ENCODE assay signal across 11 cellular contexts in the genomic region with DNA sequence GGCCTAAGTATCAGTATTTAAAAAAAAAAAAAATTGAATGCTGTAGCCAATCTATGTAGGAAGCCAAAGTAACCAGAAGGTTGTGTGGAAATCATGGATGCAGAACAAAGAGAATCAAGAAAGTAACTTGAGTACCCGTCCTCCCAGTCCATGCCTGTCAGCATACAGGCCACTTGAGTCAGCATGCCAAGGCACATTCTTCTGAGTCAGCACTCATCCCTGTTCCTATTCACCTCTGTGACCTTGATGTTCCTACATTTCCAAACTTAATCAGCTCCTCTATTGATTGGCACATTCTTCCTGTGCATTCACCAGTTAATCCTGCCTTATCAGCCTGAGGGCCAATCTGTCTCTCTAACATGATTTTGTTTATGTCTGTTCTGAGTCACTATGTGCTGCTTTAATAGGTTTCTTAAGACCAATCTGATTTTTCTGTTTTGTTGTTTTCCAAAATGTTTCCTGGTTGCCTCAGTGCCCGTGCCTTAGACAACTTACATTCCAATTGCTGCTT.
DNase-seq lines count a peak whose midpoint lies in the region; ATAC-seq, FAIRE-seq and TF ChIP-seq lines count a peak whose summit lies in the region.
"Had no signal": no experiment of that assay in that cellular context is flagged by ENCODE, and none has a peak within 500 bp of the region (broad histone marks: within the 10 kb centered on the region; RNA-seq: fewer than 3 reads in every experiment).

No MANE protein-coding gene starts in this region.

- no peak overlapping the region for H4K8ac ChIP-seq in mesendoderm (ENCODE audit: low read depth, low read length)

- peak; percentile 65 for FAIRE-seq in K562 (lab: Jason Lieb, UNC)

- no peaks in the 10 kb centered on the region for H3K4me1 ChIP-seq in K562 (replicated peaks in 1 of 2; ENCODE audit: control insufficient read depth in 2 of 2, insufficient read depth in 2 of 2, low read length in 2 of 2)
- no peaks in the 10 kb centered on the region for H3K4me1 ChIP-seq in mesendoderm (ENCODE audit: control insufficient read depth, low read depth, low read length)
- H3K4me1 ChIP-seq in esophagus squamous epithelium: peaks cover 0 to 21% (median 0%) of the 10 kb centered on the region in 3 donors

- H3K9me3 ChIP-seq in MG63: no peaks in the 10 kb centered on the region
- H3K9me3 ChIP-seq in K562 (replicated peaks; ENCODE audit: control insufficient read depth, insufficient read depth, low read depth, low read length): no peaks in the 10 kb centered on the region
- H3K9me3 ChIP-seq in esophagus squamous epithelium: no peaks in the 10 kb centered on the region

- no peak for TF ChIP-seq POLR2A in K562 (conservative IDR thresholded peaks at IDR 0.05)
- TF ChIP-seq POLR2A in esophagus squamous epithelium (IDR thresholded peaks at IDR 0.05): no peak

- H3K23ac ChIP-seq in mesendoderm (ENCODE audit: low read length): no peak overlapping the region

- no peaks in the 10 kb centered on the region for H3K9me3 Mint-ChIP-seq in activated T-helper 17 cell treated with anti-CD3 and anti-CD28 coated beads, Interleukin-2, amount 50 U/mL, for 72 hours
- H3K9me3 Mint-ChIP-seq in activated CD4-positive, alpha-beta T cell treated with anti-CD3 and anti-CD28 coated beads for 36 hours (ENCODE audit: low read depth): no peaks in the 10 kb centered on the region

- H3K36me3 ChIP-seq in BJ (ENCODE audit: control insufficient read depth, insufficient read depth, low read length) (no peaks in the 10 kb centered on the region), MG63 (no peaks in the 10 kb centered on the region; the same call in 1 of the 2 replicates), K562 (ENCODE audit: control insufficient read depth, insufficient read depth, low read length) (no peaks in the 10 kb centered on the region), mesendoderm (ENCODE audit: control insufficient read depth, insufficient read depth, low read length) (no peaks in the 10 kb centered on the region), esophagus squamous epithelium (no peaks in the 10 kb centered on the region)

- H3K4me2 ChIP-seq in K562 (ENCODE audit: insufficient read depth, low read length): no peak overlapping the region
- no peak overlapping the region for H3K4me2 ChIP-seq in mesendoderm (ENCODE audit: low read length)

- H3K27ac Mint-ChIP-seq in activated T-helper 17 cell treated with anti-CD3 and anti-CD28 coated beads, Interleukin-2, amount 50 U/mL, for 72 hours: no peak overlapping the region
- no peak overlapping the region for H3K27ac Mint-ChIP-seq in activated CD4-positive, alpha-beta T cell treated with anti-CD3 and anti-CD28 coated beads for 36 hours

- H2BK15ac ChIP-seq in mesendoderm (replicated peaks; ENCODE audit: low read depth): no peak overlapping the region

- no peak for TF ChIP-seq RAD21 in K562 (CRISPR knock-in tag; conservative IDR thresholded peaks at IDR 0.05 in 1 of 2, IDR thresholded peaks at IDR 0.05 in 1 of 2)

- TF ChIP-seq EP300 in K562 (IDR thresholded peaks at IDR 0.05; ENCODE audit: low read length): no peak

- in situ Hi-C loops in K562 (cut with MboI): no loop called here

- H3K79me1 ChIP-seq in mesendoderm (ENCODE audit: low read length): no peaks in the 10 kb centered on the region

- no TSS peak for BruUV-seq in K562 (replicated peaks; lab: Mats Ljungman, UMichigan)

- H2AFZ ChIP-seq in K562 (ENCODE audit: low read depth, low read length): no peak overlapping the region

- no peaks in the 10 kb centered on the region for H4K20me1 ChIP-seq in K562 (replicated peaks; ENCODE audit: control insufficient read depth, insufficient read depth, low read length)

- CTCF ChIA-PET in BJ (lab: Yijun Ruan, JAX): no interaction called here
- CTCF ChIA-PET in K562 (lab: Yijun Ruan, JAX; ENCODE audit: low intra/inter-chr PET ratio): no interaction called here
- CTCF ChIA-PET in activated CD4-positive, alpha-beta T cell treated with anti-CD3 and anti-CD28 coated beads for 36 hours (lab: Charles Lee): no interaction called here

- H3K56ac ChIP-seq in mesendoderm (ENCODE audit: low read length): no peak overlapping the region

- no peak for ATAC-seq in K562
- ATAC-seq in activated T-helper 17 cell treated with anti-CD3 and anti-CD28 coated beads, Interleukin-2, amount 50 U/mL, for 72 hours (replicated peaks): no peak
- ATAC-seq in activated CD4-positive, alpha-beta T cell treated with anti-CD3 and anti-CD28 coated beads for 36 hours: no peak

- no peak overlapping the region for H3K27ac ChIP-seq in K562 (ENCODE audit: extremely low read depth, low read depth, low read length)
- no peak overlapping the region for H3K27ac ChIP-seq in mesendoderm (ENCODE audit: low read depth, low read length)
- H3K27ac ChIP-seq in esophagus squamous epithelium: peak overlapping the region in 2 of 4 donors; percentile 67 to 71

- H3K18ac ChIP-seq in mesendoderm (ENCODE audit: low read length): no peak overlapping the region

- POLR2A ChIA-PET in BJ (lab: Charles Lee) (no interaction called here), K562 (lab: Yijun Ruan, JAX) (no interaction called here)
- POLR2A ChIA-PET in activated CD4-positive, alpha-beta T cell treated with anti-CD3 and anti-CD28 coated beads for 36 hours (lab: Charles Lee): no interaction called here

- H3K9me1 ChIP-seq in K562 (ENCODE audit: control insufficient read depth, insufficient read depth, low read length): no peaks in the 10 kb centered on the region

- H3K4me3 Mint-ChIP-seq in activated T-helper 17 cell treated with anti-CD3 and anti-CD28 coated beads, Interleukin-2, amount 50 U/mL, for 72 hours: no peak overlapping the region
- no peak overlapping the region for H3K4me3 Mint-ChIP-seq in activated CD4-positive, alpha-beta T cell treated with anti-CD3 and anti-CD28 coated beads for 36 hours

- H3K4me1 Mint-ChIP-seq in activated T-helper 17 cell treated with anti-CD3 and anti-CD28 coated beads, Interleukin-2, amount 50 U/mL, for 72 hours: no peaks in the 10 kb centered on the region
- no peaks in the 10 kb centered on the region for H3K4me1 Mint-ChIP-seq in activated CD4-positive, alpha-beta T cell treated with anti-CD3 and anti-CD28 coated beads for 36 hours

- TF ChIP-seq CTCF in BJ (IDR thresholded peaks at IDR 0.05; ENCODE audit: insufficient read depth, low read depth, low read length): no peak
- no peak for TF ChIP-seq CTCF in K562 (IDR thresholded peaks at IDR 0.05 in 2 of 3, conservative IDR thresholded peaks at IDR 0.05 in 1 of 3; ENCODE audit: insufficient read depth in 2 of 3, low read depth in 1 of 3, low read length in 3 of 3)
- TF ChIP-seq CTCF in esophagus squamous epithelium (IDR thresholded peaks at IDR 0.05): no peak

- H3K27me3 ChIP-seq in BJ (ENCODE audit: control insufficient read depth, insufficient read depth, low read length) (no peaks in the 10 kb centered on the region), MG63 (no peaks in the 10 kb centered on the region), K562 (ENCODE audit: control insufficient read depth in 2 of 2, insufficient read depth in 2 of 2, low read length in 2 of 2) (no peaks in the 10 kb centered on the region), mesendoderm (ENCODE audit: insufficient read depth, low read length, poor library complexity) (no peaks in the 10 kb centered on the region), esophagus squamous epithelium (no peaks in the 10 kb centered on the region)

- H3K79me2 ChIP-seq in K562 (ENCODE audit: control insufficient read depth, insufficient read depth, low read length): no peaks in the 10 kb centered on the region
- no peaks in the 10 kb centered on the region for H3K79me2 ChIP-seq in mesendoderm (ENCODE audit: control insufficient read depth, insufficient read depth, low read length)

- 20% methylated on average over 2 of the region's 2 CpGs for WGBS in K562 (ENCODE audit: insufficient coverage, low coverage, missing lambda C conversion rate)
- no CpG with 5 or more reads among the region's 2 CpGs for WGBS in mesendoderm (ENCODE audit: extremely low coverage, insufficient coverage, low lambda C conversion rate)
- 16 to 22% methylated on average over 2 of the region's 2 CpGs for WGBS in esophagus squamous epithelium, 2 donors

- no peak overlapping the region for H3K4ac ChIP-seq in mesendoderm (ENCODE audit: low read depth, low read length)

- no peak overlapping the region for H2AK5ac ChIP-seq in mesendoderm (ENCODE audit: low read length)

- no peaks in the 10 kb centered on the region for H3K36me3 Mint-ChIP-seq in activated T-helper 17 cell treated with anti-CD3 and anti-CD28 coated beads, Interleukin-2, amount 50 U/mL, for 72 hours (ENCODE audit: low read depth)
- H3K36me3 Mint-ChIP-seq in activated CD4-positive, alpha-beta T cell treated with anti-CD3 and anti-CD28 coated beads for 36 hours (ENCODE audit: low read depth): peaks cover 3% of the 10 kb centered on the region

- DNase-seq in BJ (ENCODE audit: low read depth) (peak; percentile 53), MG63 (peak; percentile 84), K562 (ENCODE audit: extremely low read depth in 1 of 4, low spot score in 3 of 4) (no peak), mesendoderm (peak; percentile 84), NCI-H146 (lab: John Stamatoyannopoulos, UW) (no peak), esophagus squamous epithelium (lab: John Stamatoyannopoulos, UW) (no peak)
- DNase-seq in activated CD4-positive, alpha-beta T cell treated with anti-CD3 and anti-CD28 coated beads for 36 hours: no peak
- DNase-seq: activated effector memory CD4-positive, alpha-beta T cell treated with anti-CD3 and anti-CD28 coated beads, Interleukin-2, amount 50 U/mL, for 16 hours; DMS79 treated with DMSO at 0.1 percent for 48 hours; substantia nigra had no signal

- no peak overlapping the region for H4K5ac ChIP-seq in mesendoderm (ENCODE audit: low read length)

- no peak overlapping the region for H2BK5ac ChIP-seq in mesendoderm (ENCODE audit: low read length)

- H3K9ac ChIP-seq in K562 (ENCODE audit: insufficient read depth in 1 of 2, low read depth in 2 of 2, low read length in 2 of 2) (no peak overlapping the region), mesendoderm (ENCODE audit: low read length) (no peak overlapping the region)

- H2BK120ac ChIP-seq in mesendoderm (ENCODE audit: low read depth, low read length): no peak overlapping the region

- no peaks in the 10 kb centered on the region for H3K27me3 Mint-ChIP-seq in activated T-helper 17 cell treated with anti-CD3 and anti-CD28 coated beads, Interleukin-2, amount 50 U/mL, for 72 hours
- no peaks in the 10 kb centered on the region for H3K27me3 Mint-ChIP-seq in activated CD4-positive, alpha-beta T cell treated with anti-CD3 and anti-CD28 coated beads for 36 hours

- H3K4me3 ChIP-seq in BJ (ENCODE audit: low read depth, low read length) (no peak overlapping the region), MG63 (no peak overlapping the region), K562 (no peak overlapping the region), mesendoderm (ENCODE audit: low read length) (no peak overlapping the region), esophagus squamous epithelium (no peak overlapping the region)

- intact Hi-C loops in K562 (cut with micrococcal nuclease): no loop called here
- intact Hi-C loops in esophagus squamous epithelium (cut with DNase I): no loop called here
- intact Hi-C loops in activated CD4-positive, alpha-beta T cell treated with anti-CD3 and anti-CD28 coated beads for 36 hours (cut with DNase I, micrococcal nuclease): no loop called here

Comparison
In these comparisons a context has a peak if more than half of its experiments do, and no peak if none do; other contexts are left out.
1. DNase-seq: peak in BJ (single experiment), MG63 (single experiment) and mesendoderm (single experiment); none in K562 (0 of 4), NCI-H146 (single experiment), esophagus squamous epithelium (single experiment) and activated CD4-positive, alpha-beta T cell treated with anti-CD3 and anti-CD28 coated beads for 36 hours (single experiment).